ENCODE assay signal across 9 cellular contexts in the genomic region with DNA sequence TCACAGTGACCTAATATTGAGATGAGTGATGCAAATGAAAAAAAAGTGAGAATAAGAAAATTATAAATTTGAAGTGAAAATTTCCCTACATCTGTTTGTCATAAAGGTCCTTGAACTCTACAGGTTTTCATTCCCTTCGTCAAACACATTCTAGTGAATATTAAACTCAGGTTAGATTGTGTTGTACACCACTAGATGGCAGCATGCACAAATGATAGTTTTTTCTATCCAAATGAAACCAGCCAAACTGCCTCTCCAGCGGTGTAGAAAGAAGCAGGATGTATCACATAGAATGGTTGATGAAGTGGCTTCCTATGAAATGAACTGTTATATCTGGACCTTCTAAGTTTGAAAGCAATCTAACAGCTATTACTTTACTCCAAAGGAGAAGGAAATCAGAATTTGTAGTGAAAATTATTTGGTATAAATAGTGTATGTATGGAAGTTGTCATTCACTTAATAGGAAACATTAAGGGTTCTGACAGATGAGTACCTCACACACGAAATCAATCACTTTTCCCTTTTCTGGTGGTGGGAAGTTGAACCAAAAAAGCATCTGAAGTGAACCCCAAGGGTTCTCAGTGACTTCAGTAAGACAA.
DNase-seq lines count a peak whose midpoint lies in the region; ATAC-seq and TF ChIP-seq lines count a peak whose summit lies in the region.
"Had no signal": no experiment of that assay in that cellular context is flagged by ENCODE, and none has a peak within 500 bp of the region (broad histone marks: within the 10 kb centered on the region; RNA-seq: fewer than 3 reads in every experiment).

No MANE protein-coding gene starts in this region.

- no peak overlapping the region for H3K4me2 ChIP-seq in DOHH2 (ENCODE audit: low read length)

- H3F3A ChIP-seq in DOHH2 (ENCODE audit: control insufficient read depth, insufficient read depth): no peaks in the 10 kb centered on the region

- H3K9me3 Mint-ChIP-seq in activated T-helper 2 cell treated with anti-CD3 and anti-CD28 coated beads, Interferon-gamma antibody, Interleukin-2, Interleukin-4, amounts not matched to agents 10 μg/mL and 5 μg/mL and 100 μg/mL, durations not matched to agents 14 hours and 24 hours and 36 hours: no peaks in the 10 kb centered on the region
- no peaks in the 10 kb centered on the region for H3K9me3 Mint-ChIP-seq in glutamatergic neuron (ENCODE audit: unreplicated experiment)
- H3K9me3 Mint-ChIP-seq in stimulated activated memory B cell treated with anti-CD40 and anti-IgM and Interleukin-4, amounts not matched to agents 10 μg/mL and 1 μg/mL and 100 μg/mL, for 72 hours: no peaks in the 10 kb centered on the region
- H3K9me3 Mint-ChIP-seq: dendritic cell treated with granulocyte-macrophage colony-stimulating factor and Interleukin-4, amounts not matched to agents 40 ng/mL and 50 ng/mL, for 4 days had no signal

- H3K36me3 ChIP-seq in DOHH2 (ENCODE audit: control insufficient read depth, low read length): no peaks in the 10 kb centered on the region

- no peak overlapping the region for H3K27ac Mint-ChIP-seq in activated T-helper 2 cell treated with anti-CD3 and anti-CD28 coated beads, Interferon-gamma antibody, Interleukin-2, Interleukin-4, amounts not matched to agents 10 μg/mL and 5 μg/mL and 100 μg/mL, durations not matched to agents 14 hours and 24 hours and 36 hours
- no peak overlapping the region for H3K27ac Mint-ChIP-seq in glutamatergic neuron (ENCODE audit: unreplicated experiment)
- no peak overlapping the region for H3K27ac Mint-ChIP-seq in stimulated activated memory B cell treated with anti-CD40 and anti-IgM and Interleukin-4, amounts not matched to agents 10 μg/mL and 1 μg/mL and 100 μg/mL, for 72 hours
- H3K27ac Mint-ChIP-seq: dendritic cell treated with granulocyte-macrophage colony-stimulating factor and Interleukin-4, amounts not matched to agents 40 ng/mL and 50 ng/mL, for 4 days had no signal

- H3K4me3 ChIP-seq in DOHH2 (ENCODE audit: low read length): no peak overlapping the region

- H3K9me2 ChIP-seq in DOHH2 (replicated peaks; ENCODE audit: control insufficient read depth, low read length): no peaks in the 10 kb centered on the region

- H3K9me3 ChIP-seq in DOHH2 (ENCODE audit: control insufficient read depth, insufficient read depth, low read length): no peaks in the 10 kb centered on the region

- ATAC-seq in GM19328 (IDR thresholded peaks at IDR 0.05; ENCODE audit: unreplicated experiment) (peak; percentile 65), HG03175 (IDR thresholded peaks at IDR 0.05; ENCODE audit: unreplicated experiment) (peak; percentile 82)
- ATAC-seq in stimulated activated memory B cell treated with anti-CD40 and anti-IgM and Interleukin-4, amounts not matched to agents 10 μg/mL and 1 μg/mL and 100 μg/mL, for 72 hours: no peak

- no peak overlapping the region for H3K4me3 Mint-ChIP-seq in activated T-helper 2 cell treated with anti-CD3 and anti-CD28 coated beads, Interferon-gamma antibody, Interleukin-2, Interleukin-4, amounts not matched to agents 10 μg/mL and 5 μg/mL and 100 μg/mL, durations not matched to agents 14 hours and 24 hours and 36 hours (ENCODE audit: low read depth)
- no peak overlapping the region for H3K4me3 Mint-ChIP-seq in glutamatergic neuron (ENCODE audit: unreplicated experiment)
- no peak overlapping the region for H3K4me3 Mint-ChIP-seq in stimulated activated memory B cell treated with anti-CD40 and anti-IgM and Interleukin-4, amounts not matched to agents 10 μg/mL and 1 μg/mL and 100 μg/mL, for 72 hours
- H3K4me3 Mint-ChIP-seq: dendritic cell treated with granulocyte-macrophage colony-stimulating factor and Interleukin-4, amounts not matched to agents 40 ng/mL and 50 ng/mL, for 4 days had no signal

- no peaks in the 10 kb centered on the region for H4K20me1 ChIP-seq in DOHH2 (ENCODE audit: control insufficient read depth, insufficient read depth, low read depth, low read length)

- H3K4me1 Mint-ChIP-seq in activated T-helper 2 cell treated with anti-CD3 and anti-CD28 coated beads, Interferon-gamma antibody, Interleukin-2, Interleukin-4, amounts not matched to agents 10 μg/mL and 5 μg/mL and 100 μg/mL, durations not matched to agents 14 hours and 24 hours and 36 hours (ENCODE audit: low read depth): peaks cover 14% of the 10 kb centered on the region
- H3K4me1 Mint-ChIP-seq in glutamatergic neuron (ENCODE audit: low read depth, unreplicated experiment): peaks cover 3% of the 10 kb centered on the region
- H3K4me1 Mint-ChIP-seq in stimulated activated memory B cell treated with anti-CD40 and anti-IgM and Interleukin-4, amounts not matched to agents 10 μg/mL and 1 μg/mL and 100 μg/mL, for 72 hours: no peaks in the 10 kb centered on the region

- peaks cover 5% of the 10 kb centered on the region for H3K27me3 Mint-ChIP-seq in activated T-helper 2 cell treated with anti-CD3 and anti-CD28 coated beads, Interferon-gamma antibody, Interleukin-2, Interleukin-4, amounts not matched to agents 10 μg/mL and 5 μg/mL and 100 μg/mL, durations not matched to agents 14 hours and 24 hours and 36 hours (ENCODE audit: low read depth)
- H3K27me3 Mint-ChIP-seq in glutamatergic neuron (ENCODE audit: unreplicated experiment): peaks cover under 1% of the 10 kb centered on the region
- H3K27me3 Mint-ChIP-seq in stimulated activated memory B cell treated with anti-CD40 and anti-IgM and Interleukin-4, amounts not matched to agents 10 μg/mL and 1 μg/mL and 100 μg/mL, for 72 hours: no peaks in the 10 kb centered on the region
- H3K27me3 Mint-ChIP-seq: dendritic cell treated with granulocyte-macrophage colony-stimulating factor and Interleukin-4, amounts not matched to agents 40 ng/mL and 50 ng/mL, for 4 days had no signal

- DNase-seq in NCI-H2227 (lab: John Stamatoyannopoulos, UW; ENCODE audit: unreplicated experiment): peak; percentile 80
- peak; percentile 26 for DNase-seq in activated T-helper 2 cell treated with anti-CD3 and anti-CD28 coated beads, Interferon-gamma antibody, Interleukin-2, Interleukin-4, amounts not matched to agents 10 μg/mL and 5 μg/mL and 100 μg/mL, durations not matched to agents 14 hours and 24 hours and 36 hours (ENCODE audit: low spot score)
- DNase-seq in glutamatergic neuron: no peak
- peak; percentile 72 for DNase-seq in renal cortical epithelial cell (ENCODE audit: low read depth)

- intact Hi-C loops in activated T-helper 2 cell treated with anti-CD3 and anti-CD28 coated beads, Interferon-gamma antibody, Interleukin-2, Interleukin-4, amounts not matched to agents 10 μg/mL and 5 μg/mL and 100 μg/mL, durations not matched to agents 14 hours and 24 hours and 36 hours (cut with micrococcal nuclease): loop anchor here (2.0 to 5.0 kb wide), 3 partner anchors 126 to 871 kb away; no protein-coding TSS in a partner anchor

- no peaks in the 10 kb centered on the region for H3K79me2 ChIP-seq in DOHH2 (ENCODE audit: control insufficient read depth, low read length)

- H3K36me3 Mint-ChIP-seq in activated T-helper 2 cell treated with anti-CD3 and anti-CD28 coated beads, Interferon-gamma antibody, Interleukin-2, Interleukin-4, amounts not matched to agents 10 μg/mL and 5 μg/mL and 100 μg/mL, durations not matched to agents 14 hours and 24 hours and 36 hours (ENCODE audit: low read depth): no peaks in the 10 kb centered on the region
- peaks cover 3% of the 10 kb centered on the region for H3K36me3 Mint-ChIP-seq in glutamatergic neuron (ENCODE audit: unreplicated experiment)
- H3K36me3 Mint-ChIP-seq in stimulated activated memory B cell treated with anti-CD40 and anti-IgM and Interleukin-4, amounts not matched to agents 10 μg/mL and 1 μg/mL and 100 μg/mL, for 72 hours: no peaks in the 10 kb centered on the region

- no peak overlapping the region for H3K27ac ChIP-seq in DOHH2 (ENCODE audit: low read depth, low read length)

- TF ChIP-seq CTCF in DOHH2 (IDR thresholded peaks at IDR 0.05; ENCODE audit: low read depth, low read length, poor library complexity, severe bottlenecking) (peak; percentile 64), glutamatergic neuron (IDR thresholded peaks at IDR 0.05; ENCODE audit: partially characterized antibody, unreplicated experiment) (peak; percentile 85)

- H3K27me3 ChIP-seq in DOHH2 (ENCODE audit: control insufficient read depth, low read length): no peaks in the 10 kb centered on the region

- no peaks in the 10 kb centered on the region for H3K4me1 ChIP-seq in DOHH2 (ENCODE audit: control insufficient read depth, low read length)
